ENCODE assay signal across 1 cellular context in genomic region chr11:11982461-11982860, GRCh38.
TF ChIP-seq lines count a peak whose summit lies in the region.

No MANE protein-coding gene starts in this region.

TF ChIP-seq in A549, 52 proteins besides CTCF, POLR2A, EP300 and RAD21 (continued from another document):
- TF ChIP-seq REST (IDR thresholded peaks at IDR 0.05) (no peak), HMGXB4 (CRISPR knock-in tag; IDR thresholded peaks at IDR 0.05; ENCODE audit: borderline replicate concordance) (no peak), HOXB5 (CRISPR knock-in tag; IDR thresholded peaks at IDR 0.05) (no peak), ZFP36 (IDR thresholded peaks at IDR 0.05; ENCODE audit: borderline replicate concordance, partially characterized antibody) (no peak), HOXB13 (CRISPR knock-in tag; IDR thresholded peaks at IDR 0.05; ENCODE audit: low read depth) (no peak), CEBPB (IDR thresholded peaks at IDR 0.05) (no peak)
